Comparison of ENCODE assay signal across 29 cellular contexts in genomic region chr10:88890681-88891371, GRCh38. TPM values are rescaled to one million over a fixed set of nuclear protein-coding genes. Genes with fewer than 3 reads are reported as not detected.
DNase-seq lines count a peak whose midpoint lies in the region; ATAC-seq, FAIRE-seq and TF ChIP-seq lines count a peak whose summit lies in the region.
"Had no signal": no experiment of that assay in that cellular context is flagged by ENCODE, and none has a peak within 500 bp of the region (broad histone marks: within the 10 kb centered on the region; RNA-seq: fewer than 3 reads in every experiment).

No MANE protein-coding gene starts in this region.

- H3K27me3 ChIP-seq in adipocyte (replicated peaks; ENCODE audit: control insufficient read depth, insufficient read depth, low read length) (no peaks in the 10 kb centered on the region), ascending aorta (no peaks in the 10 kb centered on the region)
- H3K27me3 ChIP-seq: testis, vagina had no signal

- DNase-seq in A549 (ENCODE audit: low read depth in 1 of 2, low spot score in 1 of 2) = no peak
- no peak for DNase-seq in GM18507 (ENCODE audit: extremely low spot score, insufficient read length, low read depth)
- peak; percentile 57 for DNase-seq in adipocyte (ENCODE audit: low read depth)
- peak; percentile 65 for DNase-seq in iris pigment epithelial cell (ENCODE audit: low read depth)
- DNase-seq in left cardiac atrium = no peak
- no peak for DNase-seq in ascending aorta (ENCODE audit: low spot score in 2 of 2)
- no peak for DNase-seq in HTR-8/SVneo (ENCODE audit: insufficient read length, low spot score)
- DNase-seq in SKM-1 (lab: John Stamatoyannopoulos, UW; ENCODE audit: unreplicated experiment) = no peak
- DNase-seq: activated CD4-positive, alpha-beta memory T cell treated with anti-CD3 and anti-CD28 coated beads for 36 hours; activated CD4-positive, CD25-positive, alpha-beta regulatory T cell treated with anti-CD3 and anti-CD28 coated beads, Interleukin-2, amount 50 U/mL, for 72 hours; COR-L47; DMS79; kidney; midbrain; naive thymus-derived CD4-positive, alpha-beta T cell; NCI-H2081; NCI-H345; NCI-H774; stimulated activated naive CD4-positive, alpha-beta T cell treated with Interleukin-2 at 50 U/mL for 16 hours; T-helper 17 cell; testis had no signal

- H3K9ac ChIP-seq in adipocyte (ENCODE audit: low read length) = no peak overlapping the region

- no peak for TF ChIP-seq POLR2A in A549 (IDR thresholded peaks at IDR 0.05; ENCODE audit: low read length)

- intact Hi-C loops in left cardiac atrium (cut with DNase I) (no loop called here), ascending aorta (cut with DNase I) (no loop called here)

- H3K4me1 ChIP-seq in A549 (peaks cover 100% of the 10 kb centered on the region), adipocyte (ENCODE audit: control insufficient read depth, insufficient read depth, low read length) (peaks cover 68% of the 10 kb centered on the region), ascending aorta (no peaks in the 10 kb centered on the region)
- H3K4me1 ChIP-seq: testis had no signal

- H3K9me3 ChIP-seq in A549 (no peaks in the 10 kb centered on the region), adipocyte (ENCODE audit: control insufficient read depth, low read length) (no peaks in the 10 kb centered on the region), ascending aorta (no peaks in the 10 kb centered on the region)
- H3K9me3 ChIP-seq: testis, vagina had no signal

- 26% methylated on average over 4 of the region's 4 CpGs for WGBS in A549 (ENCODE audit: missing lambda C conversion rate)

- TF ChIP-seq EP300 in A549 (IDR thresholded peaks at IDR 0.05) = no peak

- H3K4me2 ChIP-seq in A549 = peak overlapping the region; percentile 66
- H3K4me2 ChIP-seq: GM23338 had no signal

- H3K27ac ChIP-seq in A549 = peak overlapping the region; percentile 70 to 81
- no peak overlapping the region for H3K27ac ChIP-seq in ascending aorta
- H3K27ac ChIP-seq: RWPE1, testis, vagina had no signal

- 0 out of 3 replicates have a peak overlapping the region, but pooled peaks have one; percentile 7 for H3K4me3 ChIP-seq in A549
- no peak overlapping the region for H3K4me3 ChIP-seq in adipocyte (ENCODE audit: low read length)
- no peak overlapping the region for H3K4me3 ChIP-seq in ascending aorta
- H3K4me3 ChIP-seq: GM23338, testis, vagina had no signal

- ATAC-seq in A549 (peak in 1 of 2 experiments; percentile 70; a peak in 3 of 6 replicates), left cardiac atrium (no peak)
- ATAC-seq: activated T-helper 17 cell treated with anti-CD3 and anti-CD28 coated beads, Interleukin-2, amount 50 U/mL, for 72 hours; GM23338; naive thymus-derived CD4-positive, alpha-beta T cell; T-helper 17 cell had no signal

- no peak for TF ChIP-seq CTCF in A549 (IDR thresholded peaks at IDR 0.05)
- no peak for TF ChIP-seq CTCF in ascending aorta (IDR thresholded peaks at IDR 0.05)

- H3K36me3 ChIP-seq in adipocyte (ENCODE audit: control insufficient read depth, insufficient read depth, low read length, severe bottlenecking) = no peaks in the 10 kb centered on the region
- H3K36me3 ChIP-seq in ascending aorta = no peaks in the 10 kb centered on the region
- H3K36me3 ChIP-seq: vagina had no signal

- FAIRE-seq in A549 (lab: Jason Lieb, UNC) (peak; percentile 54), GM18507 (lab: Jason Lieb, UNC) (peak; percentile 53), HTR-8/SVneo (lab: Jason Lieb, UNC) (no peak)
- FAIRE-seq: endothelial cell of umbilical vein, kidney had no signal

- CTCF ChIA-PET in A549 (lab: Yijun Ruan, JAX) = interaction anchor here (2.8 kb wide), 1 partner anchor 42 kb away, joined by 13 read pairs; no protein-coding TSS in a partner anchor

- POLR2A ChIA-PET in A549 (lab: Yijun Ruan, JAX) = interaction anchor here (2.2 kb wide), 1 partner anchor 11 kb away, joined by 9 read pairs; the partner anchor contains the start of gene STAMBPL1

- no peak for TF ChIP-seq RAD21 in A549 (conservative IDR thresholded peaks at IDR 0.05 in 1 of 2, IDR thresholded peaks at IDR 0.05 in 1 of 2)

TF ChIP-seq in A549, 52 proteins besides CTCF, POLR2A, EP300 and RAD21:
- TF ChIP-seq HES2 (IDR thresholded peaks at IDR 0.05) (no peak), JUNB (IDR thresholded peaks at IDR 0.05) (peak; percentile 57), CEBPB (IDR thresholded peaks at IDR 0.05) (peak in 1 of 2 experiments; percentile 17; a peak in 2 of 4 replicates), FOSL2 (IDR thresholded peaks at IDR 0.05) (no peak), FOSL2 (CRISPR knock-in tag; IDR thresholded peaks at IDR 0.05) (peak; percentile 16; the same call in 1 of the 2 replicates)

RNA-seq across cellular contexts. Expression of gene STAMBPL1, which starts 10.8 kb away (rescaled TPM):
- polyA plus RNA-seq in A549 (2011; rRNA removed) = 28.9 and 32.1 TPM in 2 replicates
- 18.2 and 18.8 TPM in 2 replicates for polyA plus RNA-seq in A549 (2012; cell fraction: cytosol; rRNA removed)
- polyA plus RNA-seq in A549 (2012; cell fraction: nucleus; rRNA removed) = 23.8 and 58.1 TPM in 2 replicates
- 25.8 to 29.0 TPM (median 28.2 TPM) in 3 replicates for polyA plus RNA-seq in A549 (2017; fragmentation: RNase III; extraction: RNeasy Plus Mini Kit Qiagen cat#74134 plus additional on column Dnase treatment)
- polyA minus RNA-seq in A549 (2011; rRNA and poly(A)+ RNA removed) = 14.5 and 15.7 TPM in 2 replicates
- total RNA-seq in left cardiac atrium = 1 to 10 TPM; 7.8 to 8.1 TPM
- 37.0 TPM for total RNA-seq in ascending aorta

RNA-seq across cellular contexts. Expression of gene ANKRD22, which starts 39.2 kb away (rescaled TPM):
- polyA plus RNA-seq in A549 (2011; rRNA removed) (0.59 and 0.60 TPM in 2 replicates), A549 (2017; fragmentation: RNase III; extraction: RNeasy Plus Mini Kit Qiagen cat#74134 plus additional on column Dnase treatment) (0.29 to 0.53 TPM (median 0.43 TPM) in 3 replicates)
- 0.04 and 0.05 TPM in 2 replicates for polyA plus RNA-seq in A549 (2012; cell fraction: cytosol; rRNA removed)
- polyA plus RNA-seq in A549 (2012; cell fraction: nucleus; rRNA removed) = 0.07 TPM in 1 of 2 replicates, not detected in the other
- polyA minus RNA-seq in A549 (2011; rRNA and poly(A)+ RNA removed) = not detected in 2 replicates
- total RNA-seq in left cardiac atrium (not detected), ascending aorta (not detected)
- total RNA-seq: endothelial cell of umbilical vein, GM23338, pulmonary artery endothelial cell, SK-MEL-5, T-helper 17 cell had no signal
- polyA plus RNA-seq: BJ, endothelial cell of umbilical vein, GM23338 had no signal

Comparison
In these comparisons a context has a peak if more than half of its experiments do, and no peak if none do; other contexts are left out.
1. DNase-seq: peak in adipocyte (single experiment) and iris pigment epithelial cell (single experiment); none in A549 (0 of 2), GM18507 (single experiment), left cardiac atrium (single experiment), ascending aorta (0 of 2), HTR-8/SVneo (single experiment) and SKM-1 (single experiment).
2. H3K27ac ChIP-seq: peak in A549 (2 of 2); none in ascending aorta (0 of 2).